In genomic region chr6:24716602-24717148, GRCh38 we compare ENCODE assay signal across 8 cellular contexts. TPM values are rescaled to one million over a fixed set of nuclear protein-coding genes. Genes with fewer than 3 reads are reported as not detected.
DNase-seq lines count a peak whose midpoint lies in the region; ATAC-seq and TF ChIP-seq lines count a peak whose summit lies in the region.
"Not testable (repeated sequence)": the region's sequence is repeated elsewhere in the genome, so short reads cannot be mapped to it uniquely, and the experiment has no call there.

No MANE protein-coding gene starts in this region.

- H3K4me3 ChIP-seq in Karpas-422 (ENCODE audit: low read length) = not testable (repeated sequence)
- H3K4me3 ChIP-seq in fibroblast of mammary gland (ENCODE audit: control insufficient read depth, low read depth, low read length) (peak overlapping the region; percentile 82), parathyroid adenoma (ENCODE audit: low read depth, low read length) (peak overlapping the region; percentile 98), tibial artery (peak overlapping the region; percentile 75 to 77)

- H3K36me3 ChIP-seq in Karpas-422 (ENCODE audit: insufficient read depth, low read length) (peaks cover 72% of the 10 kb centered on the region), tibial artery (peaks cover 39 to 48% (median 40%) of the 10 kb centered on the region in 3 donors)
- H3K36me3 ChIP-seq in parathyroid adenoma (ENCODE audit: control insufficient read depth, insufficient read depth, low read length) = not testable (repeated sequence)

- intact Hi-C loops in CD4-positive, alpha-beta T cell (cut with DNase I, micrococcal nuclease) = not testable (repeated sequence)
- intact Hi-C loops in tibial artery (cut with DNase I; ENCODE audit: low total_unique reads) = loop anchor here (10.0 kb wide), 1 partner anchor 52 kb away; the partner anchor contains the start of genes ACOT13 and TDP2

- H3K4me1 ChIP-seq in Karpas-422 (ENCODE audit: low read length) = peaks cover 39% of the 10 kb centered on the region
- not testable (repeated sequence) for H3K4me1 ChIP-seq in parathyroid adenoma
- peaks cover 0 to 63% (median 37%) of the 10 kb centered on the region in 4 donors for H3K4me1 ChIP-seq in tibial artery

- not testable (repeated sequence) for H3K9me3 Mint-ChIP-seq in CD4-positive, alpha-beta T cell; activated CD4-positive, alpha-beta memory T cell treated with anti-CD3 and anti-CD28 coated beads, Interleukin-2, amount 10 ng/mL, durations not matched to agents 7 days and 5 days; brain; memory B cell

- H4K20me1 ChIP-seq in Karpas-422 (ENCODE audit: insufficient read depth, low read depth, low read length) = peaks cover 43% of the 10 kb centered on the region

- peak overlapping the region; percentile 92 for H3K4me3 Mint-ChIP-seq in CD4-positive, alpha-beta T cell
- peak overlapping the region; percentile 99 for H3K4me3 Mint-ChIP-seq in activated CD4-positive, alpha-beta memory T cell treated with anti-CD3 and anti-CD28 coated beads, Interleukin-2, amount 10 ng/mL, durations not matched to agents 7 days and 5 days
- H3K4me3 Mint-ChIP-seq in brain = peak overlapping the region; percentile 85 to 99 (median 90)
- H3K4me3 Mint-ChIP-seq in memory B cell = peak overlapping the region; percentile 22

- not testable (repeated sequence) for ATAC-seq in CD4-positive, alpha-beta T cell (ENCODE audit: poor library complexity); memory B cell (ENCODE audit: low read depth)

- not testable (repeated sequence) for H2AFZ ChIP-seq in Karpas-422 (ENCODE audit: low read length); parathyroid adenoma

- H3K4me2 ChIP-seq in Karpas-422 (ENCODE audit: low read depth, low read length, poor library complexity, severe bottlenecking) = peak overlapping the region; percentile 97
- H3K4me2 ChIP-seq in parathyroid adenoma (ENCODE audit: low read length) = peak overlapping the region; percentile 89

- not testable (repeated sequence) for H3K27me3 Mint-ChIP-seq in CD4-positive, alpha-beta T cell; activated CD4-positive, alpha-beta memory T cell treated with anti-CD3 and anti-CD28 coated beads, Interleukin-2, amount 10 ng/mL, durations not matched to agents 7 days and 5 days; memory B cell
- peaks cover 23% of the 10 kb centered on the region for H3K27me3 Mint-ChIP-seq in brain

- not testable (repeated sequence) for H3K27me3 ChIP-seq in CD4-positive, alpha-beta T cell (ENCODE audit: control insufficient read depth, insufficient read depth, low read length); Karpas-422 (ENCODE audit: low read length); parathyroid adenoma (ENCODE audit: control insufficient read depth, insufficient read depth, low read length); tibial artery

- not testable (repeated sequence) for H3K27ac ChIP-seq in CD4-positive, alpha-beta T cell (ENCODE audit: low read depth, low read length); Karpas-422 (ENCODE audit: low read length); parathyroid adenoma
- H3K27ac ChIP-seq in tibial artery = peak overlapping the region in 1 of 2 donors; percentile 99

- H3K9me2 ChIP-seq in Karpas-422 (replicated peaks; ENCODE audit: insufficient read depth, low read length) = not testable (repeated sequence)

- not testable (repeated sequence) for TF ChIP-seq CTCF in CD4-positive, alpha-beta T cell (IDR thresholded peaks at IDR 0.05); brain (conservative IDR thresholded peaks at IDR 0.05); fibroblast of mammary gland (conservative IDR thresholded peaks at IDR 0.05; ENCODE audit: control insufficient read depth, insufficient read depth, low read depth, low read length); parathyroid adenoma (IDR thresholded peaks at IDR 0.05); tibial artery (IDR thresholded peaks at IDR 0.05)

- CTCF ChIA-PET in CD4-positive, alpha-beta T cell (lab: Charles Lee) = interaction anchor here (0.8 kb wide), 1 partner anchor 50 kb away, joined by 5 read pairs; the partner anchor contains the start of genes ACOT13 and TDP2
- CTCF ChIA-PET in activated CD4-positive, alpha-beta memory T cell treated with anti-CD3 and anti-CD28 coated beads, Interleukin-2, amount 10 ng/mL, durations not matched to agents 7 days and 5 days (lab: Charles Lee) = interaction anchor here (2.5 kb wide), 1 partner anchor 301 kb away, joined by 9 read pairs; no protein-coding TSS in a partner anchor

- H3K27ac Mint-ChIP-seq in CD4-positive, alpha-beta T cell = peak overlapping the region; percentile 94
- H3K27ac Mint-ChIP-seq in activated CD4-positive, alpha-beta memory T cell treated with anti-CD3 and anti-CD28 coated beads, Interleukin-2, amount 10 ng/mL, durations not matched to agents 7 days and 5 days; memory B cell: not testable (repeated sequence)
- H3K27ac Mint-ChIP-seq in brain = peak overlapping the region in 2 of 5 experiments; percentile 19 to 97

- POLR2A ChIA-PET in CD4-positive, alpha-beta T cell (lab: Charles Lee) = interaction anchor here (0.6 to 3.7 kb wide), 3 partner anchors 22 to 71 kb away, joined by 3 to 42 read pairs (median 5); partner anchors contain the start of genes ACOT13, KIAA0319 and TDP2
- POLR2A ChIA-PET in activated CD4-positive, alpha-beta memory T cell treated with anti-CD3 and anti-CD28 coated beads, Interleukin-2, amount 10 ng/mL, durations not matched to agents 7 days and 5 days (lab: Charles Lee) = interaction anchor here (1.0 to 4.3 kb wide), 4 partner anchors 9 to 50 kb away, joined by 3 to 41 read pairs (median 26); partner anchors contain the start of genes ACOT13 and TDP2

- H3K36me3 Mint-ChIP-seq in CD4-positive, alpha-beta T cell (ENCODE audit: low read depth) = peaks cover 97% of the 10 kb centered on the region
- peaks cover 82% of the 10 kb centered on the region for H3K36me3 Mint-ChIP-seq in activated CD4-positive, alpha-beta memory T cell treated with anti-CD3 and anti-CD28 coated beads, Interleukin-2, amount 10 ng/mL, durations not matched to agents 7 days and 5 days (ENCODE audit: low read depth)
- H3K36me3 Mint-ChIP-seq in brain = peaks cover 80% of the 10 kb centered on the region
- peaks cover 27% of the 10 kb centered on the region for H3K36me3 Mint-ChIP-seq in memory B cell

- H3K9ac ChIP-seq in Karpas-422 (ENCODE audit: low read length); parathyroid adenoma: not testable (repeated sequence)

- not testable (repeated sequence) for H3K9me3 ChIP-seq in CD4-positive, alpha-beta T cell (ENCODE audit: control insufficient read depth, low read length); Karpas-422 (ENCODE audit: low read length); parathyroid adenoma (ENCODE audit: control insufficient read depth, low read length); tibial artery

- H3K79me2 ChIP-seq in Karpas-422 (ENCODE audit: low read length) = peaks cover 85% of the 10 kb centered on the region
- H3K79me2 ChIP-seq in parathyroid adenoma = peaks cover 44% of the 10 kb centered on the region

- peaks cover 86% of the 10 kb centered on the region for H3K4me1 Mint-ChIP-seq in CD4-positive, alpha-beta T cell (ENCODE audit: low read depth)
- peaks cover 58% of the 10 kb centered on the region for H3K4me1 Mint-ChIP-seq in activated CD4-positive, alpha-beta memory T cell treated with anti-CD3 and anti-CD28 coated beads, Interleukin-2, amount 10 ng/mL, durations not matched to agents 7 days and 5 days
- H3K4me1 Mint-ChIP-seq in brain (peaks cover 78% of the 10 kb centered on the region), memory B cell (peaks cover 32% of the 10 kb centered on the region)

- DNase-seq in CD4-positive, alpha-beta T cell; Karpas-422; activated CD4-positive, alpha-beta memory T cell treated with anti-CD3 and anti-CD28 coated beads, Interleukin-2, amount 10 ng/mL, durations not matched to agents 7 days and 5 days; fibroblast of mammary gland (ENCODE audit: low read depth); memory B cell (ENCODE audit: low spot score in 2 of 2); tibial artery: not testable (repeated sequence)

RNA-seq across cellular contexts. Expression of gene C6orf62, which starts 2.3 kb away (rescaled TPM):
- 100 to 1,000 TPM; 108 to 111 TPM for total RNA-seq in CD4-positive, alpha-beta T cell
- 49.7 and 123 TPM in 2 replicates for total RNA-seq in Karpas-422 (2014; rRNA removed; shearing (Covaris generic); ENCODE audit: low replicate concordance)
- total RNA-seq in activated CD4-positive, alpha-beta memory T cell treated with anti-CD3 and anti-CD28 coated beads, Interleukin-2, amount 10 ng/mL, durations not matched to agents 7 days and 5 days = 100 to 1,000 TPM; 155 to 156 TPM
- 67.5 TPM for polyA plus RNA-seq in brain (ENCODE audit: insufficient read depth, low read depth, low replicate concordance)

RNA-seq across cellular contexts. Expression of gene ACOT13, which starts 49.8 kb away (rescaled TPM):
- 1 to 10 TPM; 1.5 TPM for total RNA-seq in CD4-positive, alpha-beta T cell
- total RNA-seq in Karpas-422 (2014; rRNA removed; shearing (Covaris generic); ENCODE audit: low replicate concordance) = 9.4 and 15.7 TPM in 2 replicates
- total RNA-seq in activated CD4-positive, alpha-beta memory T cell treated with anti-CD3 and anti-CD28 coated beads, Interleukin-2, amount 10 ng/mL, durations not matched to agents 7 days and 5 days = 10 to 100 TPM; 19.9 to 21.1 TPM
- 49.9 TPM for polyA plus RNA-seq in brain (ENCODE audit: insufficient read depth, low read depth, low replicate concordance)

RNA-seq across cellular contexts. Expression of gene TDP2, which starts 50.0 kb away (rescaled TPM):
- total RNA-seq in CD4-positive, alpha-beta T cell = 10 to 100 TPM; 63.9 to 64.6 TPM
- 30.1 and 49.3 TPM in 2 replicates for total RNA-seq in Karpas-422 (2014; rRNA removed; shearing (Covaris generic); ENCODE audit: low replicate concordance)
- 10 to 100 TPM; 43.8 to 45.4 TPM for total RNA-seq in activated CD4-positive, alpha-beta memory T cell treated with anti-CD3 and anti-CD28 coated beads, Interleukin-2, amount 10 ng/mL, durations not matched to agents 7 days and 5 days
- polyA plus RNA-seq in brain (ENCODE audit: insufficient read depth, low read depth, low replicate concordance) = 54.8 TPM

RNA-seq across cellular contexts. Expression of gene GMNN, which starts 58.1 kb away (rescaled TPM):
- 10 to 100 TPM; 10.1 to 10.5 TPM for total RNA-seq in CD4-positive, alpha-beta T cell
- total RNA-seq in Karpas-422 (2014; rRNA removed; shearing (Covaris generic); ENCODE audit: low replicate concordance) = 23.3 and 29.6 TPM in 2 replicates
- total RNA-seq in activated CD4-positive, alpha-beta memory T cell treated with anti-CD3 and anti-CD28 coated beads, Interleukin-2, amount 10 ng/mL, durations not matched to agents 7 days and 5 days = 10 to 100 TPM; 67.6 to 69.0 TPM
- polyA plus RNA-seq in brain (ENCODE audit: insufficient read depth, low read depth, low replicate concordance) = 25.0 TPM

Comparison
In these comparisons a context has a peak if more than half of its experiments do, and no peak if none do; other contexts are left out.
1. H3K4me3 Mint-ChIP-seq: peak in every context shown above with its lines; median percentile 99 in activated CD4-positive, alpha-beta memory T cell treated with anti-CD3 and anti-CD28 coated beads, Interleukin-2, amount 10 ng/mL, durations not matched to agents 7 days and 5 days; 92 in CD4-positive, alpha-beta T cell; 90 in brain; 22 in memory B cell.